In the genomic region with DNA sequence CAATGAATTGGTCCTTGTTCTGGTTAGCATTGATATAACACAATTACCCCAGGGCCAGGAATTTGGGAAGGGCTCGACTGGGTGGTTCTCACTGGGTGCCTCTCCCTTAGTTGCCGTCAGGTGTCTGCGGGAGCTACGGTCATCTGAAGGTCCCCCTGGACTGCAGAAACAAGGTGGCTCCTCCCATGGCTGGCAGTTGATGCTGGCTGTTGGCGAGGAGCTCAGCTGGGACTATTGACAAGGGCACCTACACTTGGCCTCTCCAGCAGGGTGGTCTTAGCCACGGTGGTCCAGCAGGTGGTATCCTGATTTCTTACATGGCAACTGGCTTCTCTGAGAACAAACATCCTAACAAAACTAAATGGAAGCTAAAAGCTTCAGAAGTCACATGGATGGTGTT, we compare ENCODE assay signal across 2 cellular contexts.
TF ChIP-seq lines count a peak whose summit lies in the region.

No MANE protein-coding gene starts in this region.

TF ChIP-seq in H1, 55 proteins besides CTCF, POLR2A, EP300 and RAD21:
- TF ChIP-seq KDM4A (IDR thresholded peaks at IDR 0.05; ENCODE audit: low read depth, low read length, severe bottlenecking), result no peak
- TF ChIP-seq, protein P1, sequence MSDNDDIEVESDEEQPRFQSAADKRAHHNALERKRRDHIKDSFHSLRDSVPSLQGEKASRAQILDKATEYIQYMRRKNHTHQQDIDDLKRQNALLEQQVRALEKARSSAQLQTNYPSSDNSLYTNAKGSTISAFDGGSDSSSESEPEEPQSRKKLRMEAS (IDR thresholded peaks at IDR 0.05), result no peak
- TF ChIP-seq CREB1 (IDR thresholded peaks at IDR 0.05), result no peak
- no peak for TF ChIP-seq HDAC2 (IDR thresholded peaks at IDR 0.05; ENCODE audit: borderline replicate concordance in 1 of 2, low read depth in 2 of 2, low read length in 2 of 2)
- TF ChIP-seq MAFK (IDR thresholded peaks at IDR 0.05; ENCODE audit: low read depth, low read length), result no peak
- no peak for TF ChIP-seq KDM5A (IDR thresholded peaks at IDR 0.05; ENCODE audit: low read length)
- TF ChIP-seq, protein P2, sequence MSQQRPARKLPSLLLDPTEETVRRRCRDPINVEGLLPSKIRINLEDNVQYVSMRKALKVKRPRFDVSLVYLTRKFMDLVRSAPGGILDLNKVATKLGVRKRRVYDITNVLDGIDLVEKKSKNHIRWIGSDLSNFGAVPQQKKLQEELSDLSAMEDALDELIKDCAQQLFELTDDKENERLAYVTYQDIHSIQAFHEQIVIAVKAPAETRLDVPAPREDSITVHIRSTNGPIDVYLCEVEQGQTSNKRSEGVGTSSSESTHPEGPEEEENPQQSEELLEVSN (IDR thresholded peaks at IDR 0.05), result no peak
- no peak for TF ChIP-seq RXRA (IDR thresholded peaks at IDR 0.05; ENCODE audit: insufficient read depth, low read depth, low read length)
- no peak for TF ChIP-seq EZH2 (IDR thresholded peaks at IDR 0.05; ENCODE audit: low read depth, low read length, severe bottlenecking)
- TF ChIP-seq, protein P3, sequence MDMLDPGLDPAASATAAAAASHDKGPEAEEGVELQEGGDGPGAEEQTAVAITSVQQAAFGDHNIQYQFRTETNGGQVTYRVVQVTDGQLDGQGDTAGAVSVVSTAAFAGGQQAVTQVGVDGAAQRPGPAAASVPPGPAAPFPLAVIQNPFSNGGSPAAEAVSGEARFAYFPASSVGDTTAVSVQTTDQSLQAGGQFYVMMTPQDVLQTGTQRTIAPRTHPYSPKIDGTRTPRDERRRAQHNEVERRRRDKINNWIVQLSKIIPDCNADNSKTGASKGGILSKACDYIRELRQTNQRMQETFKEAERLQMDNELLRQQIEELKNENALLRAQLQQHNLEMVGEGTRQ (IDR thresholded peaks at IDR 0.05; ENCODE audit: low read length), result no peak
- TF ChIP-seq CEBPB (IDR thresholded peaks at IDR 0.05; ENCODE audit: low read depth, low read length), result no peak
- TF ChIP-seq BCL11A (IDR thresholded peaks at IDR 0.05; ENCODE audit: low read depth in 2 of 2, low read length in 2 of 2), result no peak
- TF ChIP-seq, protein P4, sequence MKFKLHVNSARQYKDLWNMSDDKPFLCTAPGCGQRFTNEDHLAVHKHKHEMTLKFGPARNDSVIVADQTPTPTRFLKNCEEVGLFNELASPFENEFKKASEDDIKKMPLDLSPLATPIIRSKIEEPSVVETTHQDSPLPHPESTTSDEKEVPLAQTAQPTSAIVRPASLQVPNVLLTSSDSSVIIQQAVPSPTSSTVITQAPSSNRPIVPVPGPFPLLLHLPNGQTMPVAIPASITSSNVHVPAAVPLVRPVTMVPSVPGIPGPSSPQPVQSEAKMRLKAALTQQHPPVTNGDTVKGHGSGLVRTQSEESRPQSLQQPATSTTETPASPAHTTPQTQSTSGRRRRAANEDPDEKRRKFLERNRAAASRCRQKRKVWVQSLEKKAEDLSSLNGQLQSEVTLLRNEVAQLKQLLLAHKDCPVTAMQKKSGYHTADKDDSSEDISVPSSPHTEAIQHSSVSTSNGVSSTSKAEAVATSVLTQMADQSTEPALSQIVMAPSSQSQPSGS (IDR thresholded peaks at IDR 0.05; ENCODE audit: low read length), result no peak
- no peak for TF ChIP-seq SIN3A (conservative IDR thresholded peaks at IDR 0.05 in 1 of 2, IDR thresholded peaks at IDR 0.05 in 1 of 2; ENCODE audit: low read depth in 1 of 2, low read length in 2 of 2)
- no peak for TF ChIP-seq NRF1 (IDR thresholded peaks at IDR 0.05; ENCODE audit: low read depth, low read length)
- no peak for TF ChIP-seq RNF2 (IDR thresholded peaks at IDR 0.05; ENCODE audit: borderline replicate concordance, low read depth, low read length, missing control alignments, poor library complexity, severe bottlenecking)
- TF ChIP-seq JUN (IDR thresholded peaks at IDR 0.05; ENCODE audit: low read depth, low read length), result no peak
- TF ChIP-seq CHD2 (IDR thresholded peaks at IDR 0.05; ENCODE audit: low read length), result no peak

TF ChIP-seq in neural cell, 6 proteins besides CTCF, POLR2A, EP300 and RAD21 (continued from another document):
- no peak for TF ChIP-seq EZH2 (IDR thresholded peaks at IDR 0.05; ENCODE audit: borderline replicate concordance, insufficient read depth, low read length, poor library complexity, severe bottlenecking)
- TF ChIP-seq, protein P5, sequence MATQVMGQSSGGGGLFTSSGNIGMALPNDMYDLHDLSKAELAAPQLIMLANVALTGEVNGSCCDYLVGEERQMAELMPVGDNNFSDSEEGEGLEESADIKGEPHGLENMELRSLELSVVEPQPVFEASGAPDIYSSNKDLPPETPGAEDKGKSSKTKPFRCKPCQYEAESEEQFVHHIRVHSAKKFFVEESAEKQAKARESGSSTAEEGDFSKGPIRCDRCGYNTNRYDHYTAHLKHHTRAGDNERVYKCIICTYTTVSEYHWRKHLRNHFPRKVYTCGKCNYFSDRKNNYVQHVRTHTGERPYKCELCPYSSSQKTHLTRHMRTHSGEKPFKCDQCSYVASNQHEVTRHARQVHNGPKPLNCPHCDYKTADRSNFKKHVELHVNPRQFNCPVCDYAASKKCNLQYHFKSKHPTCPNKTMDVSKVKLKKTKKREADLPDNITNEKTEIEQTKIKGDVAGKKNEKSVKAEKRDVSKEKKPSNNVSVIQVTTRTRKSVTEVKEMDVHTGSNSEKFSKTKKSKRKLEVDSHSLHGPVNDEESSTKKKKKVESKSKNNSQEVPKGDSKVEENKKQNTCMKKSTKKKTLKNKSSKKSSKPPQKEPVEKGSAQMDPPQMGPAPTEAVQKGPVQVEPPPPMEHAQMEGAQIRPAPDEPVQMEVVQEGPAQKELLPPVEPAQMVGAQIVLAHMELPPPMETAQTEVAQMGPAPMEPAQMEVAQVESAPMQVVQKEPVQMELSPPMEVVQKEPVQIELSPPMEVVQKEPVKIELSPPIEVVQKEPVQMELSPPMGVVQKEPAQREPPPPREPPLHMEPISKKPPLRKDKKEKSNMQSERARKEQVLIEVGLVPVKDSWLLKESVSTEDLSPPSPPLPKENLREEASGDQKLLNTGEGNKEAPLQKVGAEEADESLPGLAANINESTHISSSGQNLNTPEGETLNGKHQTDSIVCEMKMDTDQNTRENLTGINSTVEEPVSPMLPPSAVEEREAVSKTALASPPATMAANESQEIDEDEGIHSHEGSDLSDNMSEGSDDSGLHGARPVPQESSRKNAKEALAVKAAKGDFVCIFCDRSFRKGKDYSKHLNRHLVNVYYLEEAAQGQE (IDR thresholded peaks at IDR 0.05; ENCODE audit: borderline replicate concordance), result no peak
- TF ChIP-seq TAF1 (IDR thresholded peaks at IDR 0.05; ENCODE audit: low read depth), result no peak
- TF ChIP-seq POLR2AphosphoS5 (IDR thresholded peaks at IDR 0.05), result no peak
- TF ChIP-seq MXI1 (conservative IDR thresholded peaks at IDR 0.05; ENCODE audit: poor library complexity, severe bottlenecking), result no peak
